In genomic region chrY:9257255-9257654, GRCh38 we compare ENCODE assay signal across 20 cellular contexts.
"Had no signal": no experiment of that assay in that cellular context is flagged by ENCODE, and none has a peak within 500 bp of the region (broad histone marks: within the 10 kb centered on the region; RNA-seq: fewer than 3 reads in every experiment).

No MANE protein-coding gene starts in this region.

- H3K27me3 ChIP-seq: SJSA1 had no signal

- H3K36me3 ChIP-seq: SJSA1 had no signal

- H3K27ac ChIP-seq: SJSA1, SK-N-MC had no signal

- H3K4me3 ChIP-seq: SJSA1, SK-N-MC had no signal

- DNase-seq: IMR-90, Karpas-422, KG1, NCI-H1092, NCI-H1105 treated with DMSO at 0.1 percent for 48 hours, NCI-H1417 treated with DMSO at 0.1 percent for 48 hours, NCI-H146, NCI-H1694 treated with DMSO at 0.1 percent for 48 hours, NCI-H1930, NCI-H2081, NCI-H2107, NCI-H2227 treated with DMSO at 0.1 percent for 48 hours, NCI-H524 treated with DMSO at 0.1 percent for 48 hours, NCI-H69, NCI-H774, PC-3, Right ventricle myocardium superior, SIG-M5 had no signal
